Comparison of ENCODE assay signal across 7 cellular contexts in genomic region chr11:117232022-117232878, GRCh38. TPM values are rescaled to one million over a fixed set of nuclear protein-coding genes. Genes with fewer than 3 reads are reported as not detected.
A peak's percentile ranks its signal among the peaks of the same experiment; 100 is the strongest.
DNase-seq lines count a peak whose midpoint lies in the region; ATAC-seq and TF ChIP-seq lines count a peak whose summit lies in the region.

PCSK7 (minus strand) TSS chr11:117232073; CDS start chr11:117229844, 2,229 bp downstream.
RNF214 (plus strand) TSS chr11:117232671; CDS start chr11:117234273, 1,602 bp downstream.

- H3K36me3 ChIP-seq in brain microvascular endothelial cell (replicated peaks) (peaks cover 20% of the 10 kb centered on the region), iPS-18a (ENCODE audit: control insufficient read depth, low read depth, low read length) (peaks cover 24% of the 10 kb centered on the region), skeletal muscle tissue (ENCODE audit: control insufficient read depth in 3 of 3, insufficient read depth in 3 of 3, low read length in 3 of 3) (peaks cover 29 to 33% (median 32%) of the 10 kb centered on the region in 3 donors)

- in situ Hi-C loops in brain microvascular endothelial cell (cut with HindIII; ENCODE audit: low pct_ligation_motif_present, low sequenced_read_pairs) = no loop called here

- peak; percentile 15 for DNase-seq in NCI-H1694 treated with DMSO at 0.1 percent for 48 hours (lab: John Stamatoyannopoulos, UW)
- peak; percentile 89 for DNase-seq in UCSD-AML1 (lab: John Stamatoyannopoulos, UW; ENCODE audit: unreplicated experiment)
- DNase-seq in brain microvascular endothelial cell = peak; percentile 49

- peak; percentile 80 for TF ChIP-seq POLR2A in GM15510 (IDR thresholded peaks at IDR 0.05; ENCODE audit: borderline replicate concordance, extremely low read depth, insufficient read length)

- H3K9ac ChIP-seq in iPS-18a (ENCODE audit: low read length) (peak within 1 kb of the TSS; percentile 81), skeletal muscle tissue (ENCODE audit: low read depth in 1 of 3, low read length in 3 of 3) (peak within 1 kb of the TSS; percentile 96 to 98 (median 98))

- ATAC-seq in HG02840 (IDR thresholded peaks at IDR 0.05; ENCODE audit: low FRiP score, unreplicated experiment) = peak; percentile 54

- H3K27me3 ChIP-seq in brain microvascular endothelial cell (replicated peaks) (no peaks in the 10 kb centered on the region), iPS-18a (ENCODE audit: control insufficient read depth, insufficient read depth, low read length) (no peaks in the 10 kb centered on the region), skeletal muscle tissue (ENCODE audit: control insufficient read depth in 3 of 3, insufficient read depth in 3 of 3, low read length in 3 of 3) (no peaks in the 10 kb centered on the region)

- H3K9me3 ChIP-seq in iPS-18a (ENCODE audit: control insufficient read depth, low read depth, low read length) (no peaks in the 10 kb centered on the region), skeletal muscle tissue (ENCODE audit: control insufficient read depth in 3 of 3, low read length in 3 of 3) (no peaks in the 10 kb centered on the region)

- TF ChIP-seq CTCF in brain microvascular endothelial cell (IDR thresholded peaks at IDR 0.05; ENCODE audit: low read depth, low read length, missing control alignments) = peak; percentile 67

- H3K4me3 ChIP-seq in brain microvascular endothelial cell (ENCODE audit: low read depth, low read length) (peak within 1 kb of the TSS; percentile 94), iPS-18a (ENCODE audit: low read length) (peak within 1 kb of the TSS; percentile 97), skeletal muscle tissue (ENCODE audit: low read length in 3 of 3) (peak within 1 kb of the TSS; percentile 97 to 98 (median 97))

- H3K27ac ChIP-seq in brain microvascular endothelial cell (peak within 1 kb of the TSS; percentile 51), iPS-18a (ENCODE audit: low read length) (peak within 1 kb of the TSS; percentile 59), skeletal muscle tissue (ENCODE audit: low read depth, low read length) (peak within 1 kb of the TSS; percentile 96)

- H3K4me1 ChIP-seq in iPS-18a (ENCODE audit: control insufficient read depth, low read depth, low read length) = peaks cover 7% of the 10 kb centered on the region
- H3K4me1 ChIP-seq in skeletal muscle tissue (ENCODE audit: control insufficient read depth in 3 of 3, insufficient read depth in 3 of 3, low read length in 3 of 3) = peaks cover 28 to 35% (median 28%) of the 10 kb centered on the region in 3 donors

RNA-seq across cellular contexts. Expression of gene PCSK7, which starts in this region (rescaled TPM):
- total RNA-seq in skeletal muscle tissue = 16.2 TPM

RNA-seq across cellular contexts. Expression of gene RNF214, which starts in this region (rescaled TPM):
- 8.9 TPM for total RNA-seq in skeletal muscle tissue

Comparison
In these comparisons a context has a peak if more than half of its experiments do, and no peak if none do; other contexts are left out.
1. Peak in every context shown above with its lines: DNase-seq, ATAC-seq, H3K4me3 ChIP-seq and H3K27ac ChIP-seq.
2. DNase-seq: peak in every context shown above with its lines; median percentile 89 in UCSD-AML1; 49 in brain microvascular endothelial cell; 15 in NCI-H1694 treated with DMSO at 0.1 percent for 48 hours.